1 cellular context compared by ENCODE assay signal in the genomic region with DNA sequence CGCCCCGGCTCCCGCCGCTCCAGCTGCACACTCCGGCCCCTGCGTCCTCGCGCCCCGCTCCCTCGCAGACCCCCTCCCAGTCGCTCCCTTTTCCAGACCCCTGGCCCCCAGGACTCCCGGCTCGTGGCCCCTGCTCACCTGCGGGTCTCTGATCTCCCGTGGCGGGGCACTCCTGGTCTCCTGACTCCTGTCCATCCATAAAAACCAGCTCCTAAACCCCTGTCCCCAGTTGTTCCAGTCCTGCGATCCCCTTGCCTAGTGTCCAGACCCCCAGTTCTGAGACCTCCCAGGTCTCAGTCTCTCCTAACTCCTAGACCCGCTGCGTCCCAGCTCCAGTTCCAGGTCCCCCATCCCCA.
TF ChIP-seq lines count a peak whose summit lies in the region.

No MANE protein-coding gene starts in this region.

TF ChIP-seq in GM12878, 131 proteins besides CTCF, POLR2A, EP300 and RAD21:
- TF ChIP-seq MYB (IDR thresholded peaks at IDR 0.05; ENCODE audit: borderline replicate concordance, low read depth, low read length) = no peak
- TF ChIP-seq CREM (IDR thresholded peaks at IDR 0.05; ENCODE audit: low read depth) = no peak
- peak; percentile 69; the same call in 1 of the 2 replicates for TF ChIP-seq DPF2 (IDR thresholded peaks at IDR 0.05)
- no peak for TF ChIP-seq ESRRA (IDR thresholded peaks at IDR 0.05; ENCODE audit: low read length)
- no peak for TF ChIP-seq KDM1A (IDR thresholded peaks at IDR 0.05; ENCODE audit: borderline replicate concordance)
- TF ChIP-seq E2F4 (IDR thresholded peaks at IDR 0.05; ENCODE audit: low read depth, low read length) = no peak
- TF ChIP-seq NR2F1 (conservative IDR thresholded peaks at IDR 0.05) = 0 out of 2 replicates have a peak, but pooled peaks have one; percentile 34
- TF ChIP-seq CBX3 (IDR thresholded peaks at IDR 0.05; ENCODE audit: borderline replicate concordance, low read depth) = no peak
- TF ChIP-seq TBL1XR1 (IDR thresholded peaks at IDR 0.05; ENCODE audit: low read depth, low read length) = no peak
- TF ChIP-seq SREBF1 (IDR thresholded peaks at IDR 0.05; ENCODE audit: low read length) = no peak
- peak; percentile 80 for TF ChIP-seq LARP7 (IDR thresholded peaks at IDR 0.05)
- TF ChIP-seq ZBTB4 (CRISPR knock-in tag; IDR thresholded peaks at IDR 0.05) = no peak
- TF ChIP-seq PKNOX1 (IDR thresholded peaks at IDR 0.05) = 0 out of 2 replicates have a peak, but pooled peaks have one; percentile 3
- TF ChIP-seq, protein P1, sequence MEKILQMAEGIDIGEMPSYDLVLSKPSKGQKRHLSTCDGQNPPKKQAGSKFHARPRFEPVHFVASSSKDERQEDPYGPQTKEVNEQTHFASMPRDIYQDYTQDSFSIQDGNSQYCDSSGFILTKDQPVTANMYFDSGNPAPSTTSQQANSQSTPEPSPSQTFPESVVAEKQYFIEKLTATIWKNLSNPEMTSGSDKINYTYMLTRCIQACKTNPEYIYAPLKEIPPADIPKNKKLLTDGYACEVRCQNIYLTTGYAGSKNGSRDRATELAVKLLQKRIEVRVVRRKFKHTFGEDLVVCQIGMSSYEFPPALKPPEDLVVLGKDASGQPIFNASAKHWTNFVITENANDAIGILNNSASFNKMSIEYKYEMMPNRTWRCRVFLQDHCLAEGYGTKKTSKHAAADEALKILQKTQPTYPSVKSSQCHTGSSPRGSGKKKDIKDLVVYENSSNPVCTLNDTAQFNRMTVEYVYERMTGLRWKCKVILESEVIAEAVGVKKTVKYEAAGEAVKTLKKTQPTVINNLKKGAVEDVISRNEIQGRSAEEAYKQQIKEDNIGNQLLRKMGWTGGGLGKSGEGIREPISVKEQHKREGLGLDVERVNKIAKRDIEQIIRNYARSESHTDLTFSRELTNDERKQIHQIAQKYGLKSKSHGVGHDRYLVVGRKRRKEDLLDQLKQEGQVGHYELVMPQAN (conservative IDR thresholded peaks at IDR 0.05) = peak; percentile 78
- TF ChIP-seq NFIC (IDR thresholded peaks at IDR 0.05; ENCODE audit: low read depth, low read length) = no peak
- no peak for TF ChIP-seq MEF2B (IDR thresholded peaks at IDR 0.05; ENCODE audit: partially characterized antibody, poor library complexity, severe bottlenecking)
- TF ChIP-seq USF2 (IDR thresholded peaks at IDR 0.05; ENCODE audit: borderline replicate concordance, low read depth, low read length) = no peak
- TF ChIP-seq, protein P2, sequence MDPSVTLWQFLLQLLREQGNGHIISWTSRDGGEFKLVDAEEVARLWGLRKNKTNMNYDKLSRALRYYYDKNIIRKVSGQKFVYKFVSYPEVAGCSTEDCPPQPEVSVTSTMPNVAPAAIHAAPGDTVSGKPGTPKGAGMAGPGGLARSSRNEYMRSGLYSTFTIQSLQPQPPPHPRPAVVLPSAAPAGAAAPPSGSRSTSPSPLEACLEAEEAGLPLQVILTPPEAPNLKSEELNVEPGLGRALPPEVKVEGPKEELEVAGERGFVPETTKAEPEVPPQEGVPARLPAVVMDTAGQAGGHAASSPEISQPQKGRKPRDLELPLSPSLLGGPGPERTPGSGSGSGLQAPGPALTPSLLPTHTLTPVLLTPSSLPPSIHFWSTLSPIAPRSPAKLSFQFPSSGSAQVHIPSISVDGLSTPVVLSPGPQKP (IDR thresholded peaks at IDR 0.05; ENCODE audit: low read depth, low read length) = no peak
- TF ChIP-seq, protein P3, sequence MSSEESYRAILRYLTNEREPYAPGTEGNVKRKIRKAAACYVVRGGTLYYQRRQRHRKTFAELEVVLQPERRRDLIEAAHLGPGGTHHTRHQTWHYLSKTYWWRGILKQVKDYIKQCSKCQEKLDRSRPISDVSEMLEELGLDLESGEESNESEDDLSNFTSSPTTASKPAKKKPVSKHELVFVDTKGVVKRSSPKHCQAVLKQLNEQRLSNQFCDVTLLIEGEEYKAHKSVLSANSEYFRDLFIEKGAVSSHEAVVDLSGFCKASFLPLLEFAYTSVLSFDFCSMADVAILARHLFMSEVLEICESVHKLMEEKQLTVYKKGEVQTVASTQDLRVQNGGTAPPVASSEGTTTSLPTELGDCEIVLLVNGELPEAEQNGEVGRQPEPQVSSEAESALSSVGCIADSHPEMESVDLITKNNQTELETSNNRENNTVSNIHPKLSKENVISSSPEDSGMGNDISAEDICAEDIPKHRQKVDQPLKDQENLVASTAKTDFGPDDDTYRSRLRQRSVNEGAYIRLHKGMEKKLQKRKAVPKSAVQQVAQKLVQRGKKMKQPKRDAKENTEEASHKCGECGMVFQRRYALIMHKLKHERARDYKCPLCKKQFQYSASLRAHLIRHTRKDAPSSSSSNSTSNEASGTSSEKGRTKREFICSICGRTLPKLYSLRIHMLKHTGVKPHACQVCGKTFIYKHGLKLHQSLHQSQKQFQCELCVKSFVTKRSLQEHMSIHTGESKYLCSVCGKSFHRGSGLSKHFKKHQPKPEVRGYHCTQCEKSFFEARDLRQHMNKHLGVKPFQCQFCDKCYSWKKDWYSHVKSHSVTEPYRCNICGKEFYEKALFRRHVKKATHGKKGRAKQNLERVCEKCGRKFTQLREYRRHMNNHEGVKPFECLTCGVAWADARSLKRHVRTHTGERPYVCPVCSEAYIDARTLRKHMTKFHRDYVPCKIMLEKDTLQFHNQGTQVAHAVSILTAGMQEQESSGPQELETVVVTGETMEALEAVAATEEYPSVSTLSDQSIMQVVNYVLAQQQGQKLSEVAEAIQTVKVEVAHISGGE (CRISPR knock-in tag; IDR thresholded peaks at IDR 0.05) = no peak
- TF ChIP-seq SMAD5 (IDR thresholded peaks at IDR 0.05; ENCODE audit: low read depth) = no peak
